ENCODE assay signal across 15 cellular contexts in genomic region chr5:157460921-157461792, GRCh38. TPM values are rescaled to one million over a fixed set of nuclear protein-coding genes. Genes with fewer than 3 reads are reported as not detected.
DNase-seq lines count a peak whose midpoint lies in the region; ATAC-seq and TF ChIP-seq lines count a peak whose summit lies in the region.
"Had no signal": no experiment of that assay in that cellular context is flagged by ENCODE, and none has a peak within 500 bp of the region (broad histone marks: within the 10 kb centered on the region; RNA-seq: fewer than 3 reads in every experiment).

No MANE protein-coding gene starts in this region.

- no peaks in the 10 kb centered on the region for H3K36me3 ChIP-seq in CD4-positive, alpha-beta memory T cell (ENCODE audit: insufficient read depth, low read length)
- H3K36me3 ChIP-seq in naive thymus-derived CD4-positive, alpha-beta T cell (ENCODE audit: control insufficient read depth in 2 of 3, insufficient read depth in 3 of 3, low read length in 3 of 3) = no peaks in the 10 kb centered on the region

- H3K27me3 ChIP-seq in CD4-positive, alpha-beta memory T cell (ENCODE audit: insufficient read depth, low read length) = no peaks in the 10 kb centered on the region
- no peaks in the 10 kb centered on the region for H3K27me3 ChIP-seq in naive thymus-derived CD4-positive, alpha-beta T cell (ENCODE audit: control insufficient read depth in 2 of 2, insufficient read depth in 2 of 2, low read length in 2 of 2)

- H3K9me3 ChIP-seq in CD4-positive, alpha-beta memory T cell (ENCODE audit: control insufficient read depth in 1 of 2, low read length in 2 of 2) = no peaks in the 10 kb centered on the region
- H3K9me3 ChIP-seq in naive thymus-derived CD4-positive, alpha-beta T cell (ENCODE audit: control insufficient read depth in 2 of 3, low read length in 3 of 3) = no peaks in the 10 kb centered on the region

- no peak overlapping the region for H3K27ac ChIP-seq in CD4-positive, alpha-beta memory T cell (ENCODE audit: low read depth, low read length)
- no peak overlapping the region for H3K27ac ChIP-seq in coronary artery
- no peak overlapping the region for H3K27ac ChIP-seq in naive thymus-derived CD4-positive, alpha-beta T cell (ENCODE audit: low read depth, low read length)
- H3K27ac ChIP-seq: GM23248 had no signal

- H3K36me3 Mint-ChIP-seq in CD4-positive, alpha-beta memory T cell = peaks cover 0 to 3% of the 10 kb centered on the region in 2 donors
- peaks cover 10% of the 10 kb centered on the region for H3K36me3 Mint-ChIP-seq in IgD-negative memory B cell
- peaks cover 0 to 8% (median 0%) of the 10 kb centered on the region in 5 donors for H3K36me3 Mint-ChIP-seq in naive thymus-derived CD4-positive, alpha-beta T cell

- no peak for ATAC-seq in naive thymus-derived CD4-positive, alpha-beta T cell
- no peak for ATAC-seq in GM21576 (IDR thresholded peaks at IDR 0.05; ENCODE audit: unreplicated experiment)
- no peak for ATAC-seq in GM19035 (IDR thresholded peaks at IDR 0.05; ENCODE audit: unreplicated experiment)

- peaks cover 15 to 25% (median 22%) of the 10 kb centered on the region in 4 donors for H3K4me1 Mint-ChIP-seq in CD4-positive, alpha-beta memory T cell
- peaks cover 37 to 44% (median 44%) of the 10 kb centered on the region in 3 donors for H3K4me1 Mint-ChIP-seq in IgD-negative memory B cell
- H3K4me1 Mint-ChIP-seq in naive thymus-derived CD4-positive, alpha-beta T cell = peaks cover 0 to 40% (median 11%) of the 10 kb centered on the region in 7 donors

- H3K9me3 Mint-ChIP-seq in CD4-positive, alpha-beta memory T cell = no peaks in the 10 kb centered on the region
- H3K9me3 Mint-ChIP-seq in IgD-negative memory B cell = no peaks in the 10 kb centered on the region
- no peaks in the 10 kb centered on the region for H3K9me3 Mint-ChIP-seq in naive thymus-derived CD4-positive, alpha-beta T cell

- CTCF ChIA-PET in CD4-positive, alpha-beta memory T cell (lab: Charles Lee; ENCODE audit: partially characterized antibody) = interaction anchor here (0.9 to 7.2 kb wide), 4 partner anchors 9 to 29 kb away, joined by 3 to 34 read pairs (median 3); no protein-coding TSS in a partner anchor
- CTCF ChIA-PET in naive thymus-derived CD4-positive, alpha-beta T cell (lab: Charles Lee) = interaction anchor here (0.6 kb wide), 1 partner anchor 476 kb away, joined by 4 read pairs; no protein-coding TSS in a partner anchor

- peak overlapping the region; percentile 26 to 83 (median 80) for H3K4me3 Mint-ChIP-seq in CD4-positive, alpha-beta memory T cell
- H3K4me3 Mint-ChIP-seq in IgD-negative memory B cell = peak overlapping the region; percentile 83 to 97 (median 89)
- H3K4me3 Mint-ChIP-seq in naive thymus-derived CD4-positive, alpha-beta T cell = peak overlapping the region in 8 of 10 donors; percentile 44 to 79 (median 63)

- TF ChIP-seq CTCF in coronary artery (IDR thresholded peaks at IDR 0.05) = no peak

- H3K4me1 ChIP-seq in CD4-positive, alpha-beta memory T cell (ENCODE audit: insufficient read depth, low read length) = peaks cover 11% of the 10 kb centered on the region
- H3K4me1 ChIP-seq in naive thymus-derived CD4-positive, alpha-beta T cell (ENCODE audit: control insufficient read depth in 2 of 2, insufficient read depth in 2 of 2, low read length in 2 of 2) = no peaks in the 10 kb centered on the region

- H3K27ac Mint-ChIP-seq in CD4-positive, alpha-beta memory T cell = no peak overlapping the region
- H3K27ac Mint-ChIP-seq in IgD-negative memory B cell = peak overlapping the region in 1 of 3 donors; percentile 39
- H3K27ac Mint-ChIP-seq in naive thymus-derived CD4-positive, alpha-beta T cell = no peak overlapping the region

- POLR2A ChIA-PET in CD4-positive, alpha-beta memory T cell (lab: Charles Lee; ENCODE audit: partially characterized antibody) = interaction anchor here (0.8 kb wide), 1 partner anchor 111 kb away, joined by 3 read pairs; no protein-coding TSS in a partner anchor
- POLR2A ChIA-PET in naive thymus-derived CD4-positive, alpha-beta T cell (lab: Charles Lee) = no interaction called here

- peaks cover 8 to 9% of the 10 kb centered on the region in 2 donors for H3K27me3 Mint-ChIP-seq in CD4-positive, alpha-beta memory T cell
- H3K27me3 Mint-ChIP-seq in IgD-negative memory B cell = no peaks in the 10 kb centered on the region
- H3K27me3 Mint-ChIP-seq in naive thymus-derived CD4-positive, alpha-beta T cell = peaks cover 19 to 42% (median 33%) of the 10 kb centered on the region in 5 donors

- intact Hi-C loops in CD4-positive, alpha-beta memory T cell (cut with micrococcal nuclease) = no loop called here
- intact Hi-C loops in naive thymus-derived CD4-positive, alpha-beta T cell (cut with micrococcal nuclease) = no loop called here

- H3K4me3 ChIP-seq in CD4-positive, alpha-beta memory T cell (ENCODE audit: low read length in 2 of 2) = no peak overlapping the region
- H3K4me3 ChIP-seq in coronary artery = no peak overlapping the region
- no peak overlapping the region for H3K4me3 ChIP-seq in naive thymus-derived CD4-positive, alpha-beta T cell (ENCODE audit: low read length)

- no peak for DNase-seq in CD4-positive, alpha-beta memory T cell
- DNase-seq in coronary artery (ENCODE audit: low spot score) = peak; percentile 62
- no peak for DNase-seq in naive thymus-derived CD4-positive, alpha-beta T cell
- no peak for DNase-seq in HK-2 (ENCODE audit: unreplicated experiment)
- DNase-seq in cerebellar cortex (ENCODE audit: low spot score) = no peak
- DNase-seq: GM23248; NCI-H1092 treated with DMSO at 0.1 percent for 48 hours; NCI-H526; stimulated activated naive CD4-positive, alpha-beta T cell had no signal

RNA-seq across cellular contexts. Expression of gene NIPAL4, which starts 1.1 kb away (rescaled TPM):
- total RNA-seq in CD4-positive, alpha-beta memory T cell = not detected
- polyA plus RNA-seq in CD4-positive, alpha-beta memory T cell = not detected
- 2.2 TPM for polyA plus RNA-seq in IgD-negative memory B cell
- 1 to 10 TPM in 2 of 5 experiments, under 1 TPM in 1, not detected in 2; 0.70 to 1.6 (median 1.2) TPM for total RNA-seq in naive thymus-derived CD4-positive, alpha-beta T cell
- polyA plus RNA-seq in naive thymus-derived CD4-positive, alpha-beta T cell = not detected
- total RNA-seq: GM23248, HT1080, myocyte, Right ventricle myocardium inferior had no signal
- polyA plus RNA-seq: GM23248 had no signal
